In the genomic region with DNA sequence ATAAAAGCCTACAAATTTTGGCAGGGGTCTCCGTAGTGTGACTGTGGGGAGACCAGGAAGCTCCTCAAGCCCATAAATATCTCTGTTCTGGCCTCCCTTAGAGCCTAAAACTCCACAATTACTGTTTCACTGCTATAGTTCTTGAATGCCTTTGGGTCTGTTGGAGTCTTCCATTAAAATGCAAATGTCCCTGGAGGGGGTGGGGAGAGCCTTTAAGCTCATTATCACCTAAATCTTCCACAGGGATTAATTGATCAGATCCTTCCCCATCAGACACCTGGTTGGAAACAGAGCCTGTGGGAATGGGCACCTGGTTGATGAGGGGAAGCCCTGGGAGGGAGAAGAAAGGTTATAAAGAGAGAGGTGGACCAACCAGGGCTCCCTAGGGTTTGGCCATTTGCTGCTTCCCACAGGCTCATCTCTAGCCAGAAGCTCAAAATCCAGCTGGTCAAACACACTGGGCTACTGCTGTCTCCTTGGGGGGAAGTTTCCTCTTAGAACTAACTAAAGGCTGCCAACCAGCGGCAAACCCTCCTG, we compare ENCODE assay signal across 17 cellular contexts.
A peak's percentile ranks its signal among the peaks of the same experiment; 100 is the strongest.
DNase-seq lines count a peak whose midpoint lies in the region; ATAC-seq and TF ChIP-seq lines count a peak whose summit lies in the region.
"Had no signal": no experiment of that assay in that cellular context is flagged by ENCODE, and none has a peak within 500 bp of the region (broad histone marks: within the 10 kb centered on the region; RNA-seq: fewer than 3 reads in every experiment).

No MANE protein-coding gene starts in this region.

- H3K4me1 ChIP-seq in ectodermal cell (ENCODE audit: control insufficient read depth, insufficient read depth, low read length): peaks cover 22% of the 10 kb centered on the region
- peaks cover 21% of the 10 kb centered on the region for H3K4me1 ChIP-seq in muscle layer of colon (ENCODE audit: insufficient read depth, low read length)
- peaks cover 10 to 30% of the 10 kb centered on the region in 2 donors for H3K4me1 ChIP-seq in thoracic aorta (ENCODE audit: control insufficient read depth in 1 of 2, low read depth in 2 of 2)
- H3K4me1 ChIP-seq: psoas muscle had no signal

- peak; percentile 91 for DNase-seq in NCI-H146 treated with DMSO at 0.1 percent for 48 hours (lab: John Stamatoyannopoulos, UW; ENCODE audit: unreplicated experiment)
- no peak for DNase-seq in thoracic aorta (ENCODE audit: low spot score)
- no peak for DNase-seq in kidney tubule cell (ENCODE audit: low spot score)
- DNase-seq in NCI-H2081 (lab: John Stamatoyannopoulos, UW): no peak
- DNase-seq: activated CD4-positive, alpha-beta T cell treated with anti-CD3 and anti-CD28 coated beads for 4 hours; activated naive CD4-positive, alpha-beta T cell treated with anti-CD3 and anti-CD28 coated beads, Interleukin-2, amount 10 ng/mL, durations not matched to agents 7 days and 5 days; brain microvascular endothelial cell; esophagus squamous epithelium; heart right ventricle; Karpas-422; NCI-H1436; NCI-H226; psoas muscle; stimulated activated naive CD8-positive, alpha-beta T cell treated with anti-CD3 and anti-CD28 coated beads, Interleukin-15, amount 100 ng/mL, for 72 hours had no signal

- TF ChIP-seq CTCF in thoracic aorta (IDR thresholded peaks at IDR 0.05): no peak

- H3K9ac ChIP-seq in muscle layer of colon (ENCODE audit: low read length): no peak overlapping the region

- H3K4me3 ChIP-seq in ectodermal cell (ENCODE audit: insufficient read depth, low read depth, low read length): no peak overlapping the region
- peak overlapping the region in 1 of 2 donors; percentile 9 for H3K4me3 ChIP-seq in muscle layer of colon (ENCODE audit: low read depth in 1 of 2, low read length in 2 of 2)
- no peak overlapping the region for H3K4me3 ChIP-seq in thoracic aorta
- H3K4me3 ChIP-seq: esophagus squamous epithelium, heart right ventricle, psoas muscle had no signal

- H3K27me3 ChIP-seq in ectodermal cell (ENCODE audit: control insufficient read depth, insufficient read depth, low read length, poor library complexity, severe bottlenecking): no peaks in the 10 kb centered on the region
- no peaks in the 10 kb centered on the region for H3K27me3 ChIP-seq in muscle layer of colon (ENCODE audit: control insufficient read depth in 1 of 2, insufficient read depth in 2 of 2, low read length in 2 of 2)
- no peaks in the 10 kb centered on the region for H3K27me3 ChIP-seq in thoracic aorta (replicated peaks; ENCODE audit: insufficient read depth)
- H3K27me3 ChIP-seq: brain microvascular endothelial cell, esophagus squamous epithelium, heart right ventricle had no signal

- ATAC-seq in thoracic aorta (ENCODE audit: insufficient number of reproducible peaks, low FRiP score, low read depth) (peak; percentile 55), GM18868 (IDR thresholded peaks at IDR 0.05; ENCODE audit: unreplicated experiment) (no peak)
- ATAC-seq: heart right ventricle; psoas muscle; stimulated activated naive CD8-positive, alpha-beta T cell treated with anti-CD3 and anti-CD28 coated beads, Interleukin-15, amount 100 ng/mL, for 72 hours had no signal

- H3K9me3 ChIP-seq in ectodermal cell (ENCODE audit: control insufficient read depth, low read length): peaks cover 2% of the 10 kb centered on the region
- H3K9me3 ChIP-seq in muscle layer of colon (ENCODE audit: low read length): no peaks in the 10 kb centered on the region
- no peaks in the 10 kb centered on the region for H3K9me3 ChIP-seq in thoracic aorta
- H3K9me3 ChIP-seq: esophagus squamous epithelium, psoas muscle had no signal

- H3K27ac ChIP-seq in ectodermal cell (ENCODE audit: insufficient read depth, low read depth, low read length, poor library complexity, severe bottlenecking) (peak overlapping the region; percentile 98), muscle layer of colon (ENCODE audit: low read depth, low read length) (peak overlapping the region; percentile 8), thoracic aorta (peak overlapping the region; percentile 19 to 33)
- H3K27ac ChIP-seq: brain microvascular endothelial cell, heart right ventricle, psoas muscle had no signal

- 4 to 21% methylated on average over 2 of the region's 2 CpGs for WGBS in ectodermal cell, 2 experiments

- H3K36me3 ChIP-seq in ectodermal cell (ENCODE audit: control insufficient read depth, insufficient read depth, low read length): no peaks in the 10 kb centered on the region
- H3K36me3 ChIP-seq in muscle layer of colon (ENCODE audit: insufficient read depth, low read length): no peaks in the 10 kb centered on the region
- no peaks in the 10 kb centered on the region for H3K36me3 ChIP-seq in thoracic aorta
- H3K36me3 ChIP-seq: brain microvascular endothelial cell, esophagus squamous epithelium, heart right ventricle had no signal

Comparison
In these comparisons a context has a peak if more than half of its experiments do, and no peak if none do; other contexts are left out.
1. H3K27ac ChIP-seq: peak in every context shown above with its lines; median percentile 98 in ectodermal cell; 26 in thoracic aorta; 8 in muscle layer of colon.